8 cellular contexts compared by ENCODE assay signal in the genomic region with DNA sequence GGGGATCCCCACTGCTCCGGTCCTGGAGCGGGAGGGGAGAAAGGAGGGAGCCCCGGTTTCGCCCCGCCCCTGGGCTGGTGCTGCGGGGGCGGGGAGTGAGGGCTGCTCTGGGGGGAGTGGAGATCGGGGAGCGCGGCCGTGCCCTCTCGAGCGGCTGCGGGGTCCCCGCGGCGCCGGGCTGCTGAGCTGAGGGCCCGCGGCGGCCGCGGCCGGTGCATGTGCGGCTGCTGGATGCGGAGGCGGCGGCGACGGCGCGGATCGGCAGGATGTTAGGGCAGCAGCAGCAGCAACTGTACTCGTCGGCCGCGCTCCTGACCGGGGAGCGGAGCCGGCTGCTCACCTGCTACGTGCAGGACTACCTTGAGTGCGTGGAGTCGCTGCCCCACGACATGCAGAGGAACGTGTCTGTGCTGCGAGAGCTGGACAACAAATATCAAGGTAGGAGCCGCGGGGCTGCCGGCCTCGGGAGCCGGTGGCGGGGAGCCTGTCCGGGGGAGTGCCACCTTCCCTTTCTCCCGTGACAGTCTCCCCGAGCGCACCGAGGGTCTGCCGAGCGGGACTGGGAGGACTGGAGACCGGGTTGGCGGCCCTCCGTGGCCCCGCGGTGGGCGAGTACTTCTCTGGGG. TPM values are rescaled to one million over a fixed set of nuclear protein-coding genes. Genes with fewer than 3 reads are reported as not detected.
DNase-seq lines count a peak whose midpoint lies in the region; ATAC-seq and TF ChIP-seq lines count a peak whose summit lies in the region.

TSS of gene ING2 (plus strand) at position 129 of the 626 bp plus-strand sequence. CDS start at position 267, 138 bp downstream.

- peaks cover 0 to 40% (median 11%) of the 10 kb centered on the region in 12 donors for H3K4me1 ChIP-seq in heart left ventricle
- no peaks in the 10 kb centered on the region for H3K4me1 ChIP-seq in prostate gland (replicated peaks)

- H3K4me3 ChIP-seq in heart left ventricle = peak within 1 kb of the TSS; percentile 70 to 97 (median 90)
- H3K4me3 ChIP-seq in prostate gland = peak within 1 kb of the TSS; percentile 90 to 99

- no peaks in the 10 kb centered on the region for H3K9me3 Mint-ChIP-seq in activated naive CD4-positive, alpha-beta T cell treated with anti-CD3 and anti-CD28 coated beads, Interleukin-2, amount 50 U/mL, for 72 hours

- DNase-seq in D341Med (ENCODE audit: low spot score) (peak; percentile 85), NCI-H460 (ENCODE audit: extremely low read depth, low read depth) (peak; percentile 58), heart left ventricle (peak in 1 of 5 donors; percentile 20), prostate gland (ENCODE audit: low spot score) (no peak)
- no peak for DNase-seq in activated naive CD4-positive, alpha-beta T cell treated with anti-CD3 and anti-CD28 coated beads, Interleukin-2, amount 50 U/mL, for 72 hours (ENCODE audit: low spot score in 2 of 2)
- DNase-seq in activated CD4-positive, alpha-beta T cell treated with anti-CD3 and anti-CD28 coated beads for 4 hours = no peak

- peaks cover 6 to 7% of the 10 kb centered on the region in 2 donors for H3K36me3 Mint-ChIP-seq in activated naive CD4-positive, alpha-beta T cell treated with anti-CD3 and anti-CD28 coated beads, Interleukin-2, amount 50 U/mL, for 72 hours

- H3K27me3 ChIP-seq in heart left ventricle (no peaks in the 10 kb centered on the region), prostate gland (replicated peaks; ENCODE audit: insufficient read depth) (no peaks in the 10 kb centered on the region)

- ATAC-seq in GM19023 (IDR thresholded peaks at IDR 0.05; ENCODE audit: unreplicated experiment) (peak; percentile 56), HG03108 (IDR thresholded peaks at IDR 0.05; ENCODE audit: unreplicated experiment) (peak; percentile 41), heart left ventricle (peak; percentile 59 to 81 (median 74))
- ATAC-seq in activated naive CD4-positive, alpha-beta T cell treated with anti-CD3 and anti-CD28 coated beads, Interleukin-2, amount 50 U/mL, for 72 hours = peak; percentile 51 to 65

- 0 to 3% (median 1%) methylated on average over 8 to 65 of the region's 65 CpGs; no CpG with 5 or more reads in 1 of the 4 donors for WGBS in heart left ventricle, 4 donors
- WGBS in prostate gland = 2% methylated on average over 44 of the region's 65 CpGs

- TF ChIP-seq POLR2A in heart left ventricle (IDR thresholded peaks at IDR 0.05) = no peak
- TF ChIP-seq POLR2A in prostate gland (IDR thresholded peaks at IDR 0.05) = no peak

- H3K27ac ChIP-seq in heart left ventricle = peak within 1 kb of the TSS; percentile 81 to 99 (median 96)
- peak within 1 kb of the TSS; percentile 98 to 99 for H3K27ac ChIP-seq in prostate gland

- no peaks in the 10 kb centered on the region for H3K9me3 ChIP-seq in heart left ventricle
- no peaks in the 10 kb centered on the region for H3K9me3 ChIP-seq in prostate gland

- intact Hi-C loops in heart left ventricle (cut with DNase I) = loop anchor here (1.0 to 10.0 kb wide), 5 partner anchors 61 to 154 kb away; partner anchors contain the start of genes RWDD4 (in 10 of the 10), TRAPPC11 (in 10 of the 10) and CDKN2AIP (in 2 of the 10)
- intact Hi-C loops in prostate gland (cut with DNase I) = loop anchor here (1.0 to 10.0 kb wide), 3 partner anchors 61 to 660 kb away; partner anchors contain the start of genes CDKN2AIP, RWDD4 and TRAPPC11

- H3K27ac Mint-ChIP-seq in activated naive CD4-positive, alpha-beta T cell treated with anti-CD3 and anti-CD28 coated beads, Interleukin-2, amount 50 U/mL, for 72 hours = peak within 1 kb of the TSS; percentile 90 to 95

- H3K36me3 ChIP-seq in heart left ventricle (peaks cover 0 to under 1% (median 0%) of the 10 kb centered on the region in 9 donors), prostate gland (no peaks in the 10 kb centered on the region)

- TF ChIP-seq CTCF in heart left ventricle (IDR thresholded peaks at IDR 0.05) = no peak
- no peak for TF ChIP-seq CTCF in prostate gland (IDR thresholded peaks at IDR 0.05)

RNA-seq across cellular contexts. Expression of gene ING2, which starts in this region (rescaled TPM):
- 12.8 and 13.0 TPM in 2 replicates for total RNA-seq in NCI-H460 (2014; rRNA removed; shearing (Covaris generic))
- 4.3 and 8.6 TPM in 2 replicates for polyA plus RNA-seq in NCI-H460 (2014; cell fraction: nucleus; rRNA removed)
- 10 to 100 TPM; 18.8 to 21.3 TPM for total RNA-seq in activated naive CD4-positive, alpha-beta T cell treated with anti-CD3 and anti-CD28 coated beads, Interleukin-2, amount 50 U/mL, for 72 hours
- 1 to 10 TPM; 3.6 to 6.9 (median 5.4) TPM for total RNA-seq in heart left ventricle
- 10 to 100 TPM in 1 of 2 donors, 1 to 10 TPM in 1; 2.9 to 10.9 TPM for polyA plus RNA-seq in heart left ventricle
- 10 to 100 TPM; 23.1 to 34.6 TPM for total RNA-seq in prostate gland

Comparison
In these comparisons a context has a peak if more than half of its experiments do, and no peak if none do; other contexts are left out.
1. DNase-seq: peak in D341Med (single experiment) and NCI-H460 (single experiment); none in activated naive CD4-positive, alpha-beta T cell treated with anti-CD3 and anti-CD28 coated beads, Interleukin-2, amount 50 U/mL, for 72 hours (0 of 2), prostate gland (single experiment) and activated CD4-positive, alpha-beta T cell treated with anti-CD3 and anti-CD28 coated beads for 4 hours (0 of 2).
2. Peak in every context shown above with its lines, with median percentiles within 50 percentile points of each other: ATAC-seq.